In genomic region chr6:142088858-142089216, GRCh38 we compare ENCODE assay signal across 10 cellular contexts. TPM values are rescaled to one million over a fixed set of nuclear protein-coding genes. Genes with fewer than 3 reads are reported as not detected.
A peak's percentile ranks its signal among the peaks of the same experiment; 100 is the strongest.
DNase-seq lines count a peak whose midpoint lies in the region; ATAC-seq and TF ChIP-seq lines count a peak whose summit lies in the region.
"Had no signal": no experiment of that assay in that cellular context is flagged by ENCODE, and none has a peak within 500 bp of the region (broad histone marks: within the 10 kb centered on the region; RNA-seq: fewer than 3 reads in every experiment).

No MANE protein-coding gene starts in this region.

- H3K36me3 ChIP-seq in PC-3 (ENCODE audit: low read depth, low read length) (no peaks in the 10 kb centered on the region), trophoblast cell (ENCODE audit: control insufficient read depth in 1 of 2, insufficient read depth in 2 of 2, low read length in 2 of 2) (no peaks in the 10 kb centered on the region)
- H3K36me3 ChIP-seq: Peyer's patch, vagina had no signal

- POLR2A ChIA-PET in PC-3 (lab: Charles Lee; ENCODE audit: unreplicated experiment) = no interaction called here

- H3K79me2 ChIP-seq in PC-3 (ENCODE audit: low read length) (no peaks in the 10 kb centered on the region), trophoblast cell (ENCODE audit: control insufficient read depth, insufficient read depth, low read length, poor library complexity) (no peaks in the 10 kb centered on the region)

- H3K27me3 ChIP-seq in PC-3 (ENCODE audit: low read length) (no peaks in the 10 kb centered on the region), trophoblast cell (ENCODE audit: insufficient read depth, low read length) (no peaks in the 10 kb centered on the region)
- H3K27me3 ChIP-seq: Peyer's patch, vagina had no signal

- H4K12ac ChIP-seq in trophoblast cell (ENCODE audit: low read depth, low read length) = no peak overlapping the region

- H3K4me2 ChIP-seq in PC-3 (ENCODE audit: low read length) (no peak overlapping the region), trophoblast cell (ENCODE audit: low read length) (no peak overlapping the region)

- H2BK5ac ChIP-seq in trophoblast cell (ENCODE audit: low read depth, low read length, poor library complexity) = no peak overlapping the region

- H3K14ac ChIP-seq in trophoblast cell (ENCODE audit: low read length) = no peak overlapping the region

- TF ChIP-seq CTCF in PC-3 (conservative IDR thresholded peaks at IDR 0.05; ENCODE audit: low read depth, low read length) (no peak), fibroblast of pulmonary artery (IDR thresholded peaks at IDR 0.05; ENCODE audit: low read length, missing control alignments) (no peak)

- H3K9me2 ChIP-seq in PC-3 (replicated peaks; ENCODE audit: low read length) = no peaks in the 10 kb centered on the region

- H3K9ac ChIP-seq in PC-3 (ENCODE audit: low read length) = no peak overlapping the region
- H3K9ac ChIP-seq in trophoblast cell (ENCODE audit: low read length) = no peak overlapping the region

- H3K4ac ChIP-seq in trophoblast cell (ENCODE audit: low read depth, low read length) = no peak overlapping the region

- no peaks in the 10 kb centered on the region for H3K79me1 ChIP-seq in trophoblast cell (ENCODE audit: low read length)

- DNase-seq in NCI-H1417 (lab: John Stamatoyannopoulos, UW) = peak; percentile 34 to 72 (median 62)
- no peak for DNase-seq in NCI-H1417 treated with DMSO at 0.1 percent for 48 hours (lab: John Stamatoyannopoulos, UW)
- DNase-seq in PC-3 = peak; percentile 17
- DNase-seq in fibroblast of pulmonary artery (ENCODE audit: low read depth) = peak; percentile 53
- peak; percentile 40 to 56 for DNase-seq in trophoblast cell
- DNase-seq in caudate nucleus (lab: John Stamatoyannopoulos, UW) = no peak
- DNase-seq: Peyer's patch had no signal

- no peaks in the 10 kb centered on the region for H3F3A ChIP-seq in PC-3 (ENCODE audit: low read length, unreplicated experiment)

- CTCF ChIA-PET in PC-3 (lab: Charles Lee) = no interaction called here

- no peak overlapping the region for H3K23ac ChIP-seq in trophoblast cell (ENCODE audit: low read length)

- H2AK5ac ChIP-seq in trophoblast cell (ENCODE audit: low read length) = no peak overlapping the region

- ATAC-seq in PC-3 (no peak), HG02763 (IDR thresholded peaks at IDR 0.05; ENCODE audit: unreplicated experiment) (no peak), HG03457 (IDR thresholded peaks at IDR 0.05; ENCODE audit: unreplicated experiment) (no peak)

- H3K4me1 ChIP-seq in PC-3 (ENCODE audit: insufficient read depth, low read length) (no peaks in the 10 kb centered on the region), trophoblast cell (ENCODE audit: control insufficient read depth in 1 of 2, insufficient read depth in 2 of 2, low read length in 2 of 2) (peaks cover 0 to 2% of the 10 kb centered on the region in 2 experiments)
- H3K4me1 ChIP-seq: Peyer's patch, vagina had no signal

- H2AFZ ChIP-seq in PC-3 (ENCODE audit: low read length) = no peak overlapping the region
- no peak overlapping the region for H2AFZ ChIP-seq in trophoblast cell (ENCODE audit: insufficient read depth, low read length, poor library complexity)

- no peak overlapping the region for H2BK120ac ChIP-seq in trophoblast cell (ENCODE audit: insufficient read depth, low read length, poor library complexity)

- H2BK12ac ChIP-seq in trophoblast cell (ENCODE audit: low read length) = no peak overlapping the region

- no peak overlapping the region for H4K91ac ChIP-seq in trophoblast cell (ENCODE audit: low read depth, low read length)

- no peak overlapping the region for H3K4me3 ChIP-seq in PC-3 (ENCODE audit: low read length)
- no peak overlapping the region for H3K4me3 ChIP-seq in fibroblast of pulmonary artery (replicated peaks; ENCODE audit: low read depth, low read length)
- no peak overlapping the region for H3K4me3 ChIP-seq in trophoblast cell (ENCODE audit: low read depth, low read length)
- H3K4me3 ChIP-seq: Peyer's patch, vagina had no signal

- no peak overlapping the region for H3K18ac ChIP-seq in trophoblast cell (ENCODE audit: low read length)

- BruUV-seq in PC-3 (replicated peaks; lab: Mats Ljungman, UMichigan) = no TSS peak

- H3K9me3 ChIP-seq in PC-3 (ENCODE audit: low read length) (no peaks in the 10 kb centered on the region), trophoblast cell (ENCODE audit: insufficient read depth, low read depth, low read length) (no peaks in the 10 kb centered on the region)
- H3K9me3 ChIP-seq: Peyer's patch, vagina had no signal

- no peak overlapping the region for H3K27ac ChIP-seq in PC-3 (ENCODE audit: low read length)
- no peak overlapping the region for H3K27ac ChIP-seq in trophoblast cell (ENCODE audit: low read depth, low read length)
- H3K27ac ChIP-seq in caudate nucleus (ENCODE audit: low read depth, low read length) = no peak overlapping the region
- H3K27ac ChIP-seq: Peyer's patch, vagina had no signal

- intact Hi-C loops in PC-3 (cut with micrococcal nuclease) = no loop called here

- H4K20me1 ChIP-seq in PC-3 (ENCODE audit: low read length) = no peaks in the 10 kb centered on the region

- WGBS in trophoblast cell (ENCODE audit: extremely low coverage, insufficient coverage, insufficient read length) = no CpG with 5 or more reads among the region's 14 CpGs

- no peak overlapping the region for H4K8ac ChIP-seq in trophoblast cell (ENCODE audit: low read depth, low read length)

RNA-seq across cellular contexts. Expression of gene GJE1, which starts 43.9 kb away (rescaled TPM):
- total RNA-seq in PC-3 (2014; rRNA removed) = not detected in 2 replicates
- polyA plus RNA-seq in trophoblast cell (2013) = not detected in 2 replicates
- total RNA-seq: Peyer's patch, vagina had no signal

RNA-seq across cellular contexts. Expression of gene NMBR, which starts 58.1 kb away (rescaled TPM):
- total RNA-seq in PC-3 (2014; rRNA removed) = not detected in 2 replicates
- polyA plus RNA-seq in trophoblast cell (2013) = 0.05 TPM in 1 of 2 replicates, not detected in the other
- total RNA-seq: Peyer's patch, vagina had no signal

RNA-seq across cellular contexts. Expression of gene VTA1, which starts 58.2 kb away (rescaled TPM):
- total RNA-seq in PC-3 (2014; rRNA removed) = 35.9 and 38.6 TPM in 2 replicates
- 68.4 and 68.5 TPM in 2 replicates for polyA plus RNA-seq in trophoblast cell (2013)

Comparison
In these comparisons a context has a peak if more than half of its experiments do, and no peak if none do; other contexts are left out.
1. DNase-seq: peak in NCI-H1417 (3 of 3), PC-3 (single experiment), fibroblast of pulmonary artery (single experiment) and trophoblast cell (2 of 2); none in NCI-H1417 treated with DMSO at 0.1 percent for 48 hours (single experiment) and caudate nucleus (0 of 61).